Comparison of ENCODE assay signal across 2 cellular contexts in genomic region chr1:81703736-81704463, GRCh38.
TF ChIP-seq lines count a peak whose summit lies in the region.

No MANE protein-coding gene starts in this region.

TF ChIP-seq in IMR-90, 13 proteins besides CTCF, POLR2A, EP300 and RAD21:
- TF ChIP-seq CEBPB (IDR thresholded peaks at IDR 0.05; ENCODE audit: low read depth, low read length) = peak; percentile 84
- TF ChIP-seq BHLHE40 (IDR thresholded peaks at IDR 0.05; ENCODE audit: low read depth, low read length) = no peak
TF ChIP-seq in IMR-90: peak in this region for 1.

TF ChIP-seq in endothelial cell of umbilical vein, 7 proteins besides CTCF, POLR2A, EP300 and RAD21:
- TF ChIP-seq MAX (IDR thresholded peaks at IDR 0.05; ENCODE audit: insufficient read depth, insufficient read length) = no peak
- no peak for TF ChIP-seq MYC (IDR thresholded peaks at IDR 0.05; ENCODE audit: low read depth, low read length)
- TF ChIP-seq GATA2 (IDR thresholded peaks at IDR 0.05; ENCODE audit: insufficient read depth, insufficient read length, low read depth, low read length) = peak; percentile 5
